Comparison of ENCODE assay signal across 18 cellular contexts in the genomic region with DNA sequence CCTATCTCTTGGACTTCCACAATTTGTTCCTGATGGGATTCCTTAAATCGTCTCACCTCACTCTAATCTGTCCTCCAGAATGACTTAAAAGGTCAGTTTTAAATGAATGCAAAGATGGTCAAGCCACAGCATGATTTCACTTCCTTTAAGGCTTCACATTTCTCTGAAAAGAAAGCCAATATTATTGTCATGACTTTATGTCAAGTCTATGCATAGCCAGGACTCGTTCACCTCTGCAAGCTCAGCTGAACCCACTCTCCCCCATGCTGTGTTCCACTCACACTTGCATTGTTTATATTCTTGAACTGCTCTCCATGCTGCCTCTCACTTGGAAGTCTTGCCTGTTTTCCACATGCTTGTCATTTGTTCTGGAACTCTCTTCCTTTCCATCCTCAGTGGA.
A peak's percentile ranks its signal among the peaks of the same experiment; 100 is the strongest.
DNase-seq lines count a peak whose midpoint lies in the region; ATAC-seq and TF ChIP-seq lines count a peak whose summit lies in the region.
"Had no signal": no experiment of that assay in that cellular context is flagged by ENCODE, and none has a peak within 500 bp of the region (broad histone marks: within the 10 kb centered on the region; RNA-seq: fewer than 3 reads in every experiment).

No MANE protein-coding gene starts in this region.

- H3K27me3 ChIP-seq in KMS-11 (ENCODE audit: insufficient read depth, low read depth) (no peaks in the 10 kb centered on the region), esophagus (ENCODE audit: control insufficient read depth in 1 of 2, insufficient read depth in 2 of 2, low read length in 2 of 2) (no peaks in the 10 kb centered on the region), trophoblast cell (ENCODE audit: insufficient read depth, low read length) (no peaks in the 10 kb centered on the region)

- H3K9ac ChIP-seq in KMS-11 (no peak overlapping the region), trophoblast cell (ENCODE audit: low read length) (no peak overlapping the region)
- H3K9ac ChIP-seq: SK-N-SH had no signal

- H3K4me2 ChIP-seq in KMS-11: peak overlapping the region; percentile 65
- no peak overlapping the region for H3K4me2 ChIP-seq in trophoblast cell (ENCODE audit: low read length)
- H3K4me2 ChIP-seq: SK-N-SH had no signal

- no peak overlapping the region for H2BK120ac ChIP-seq in trophoblast cell (ENCODE audit: insufficient read depth, low read length, poor library complexity)

- H3K27ac ChIP-seq in KMS-11: peak overlapping the region; percentile 42
- H3K27ac ChIP-seq in esophagus (ENCODE audit: low read depth in 2 of 2, low read length in 1 of 2): peak overlapping the region; percentile 35 to 36
- no peak overlapping the region for H3K27ac ChIP-seq in trophoblast cell (ENCODE audit: low read depth, low read length)

- ATAC-seq in HG03175 (IDR thresholded peaks at IDR 0.05; ENCODE audit: unreplicated experiment): no peak
- ATAC-seq: CD8-positive, alpha-beta T cell; GM12878 had no signal

- TF ChIP-seq CTCF in KMS-11 (conservative IDR thresholded peaks at IDR 0.05; ENCODE audit: low read depth, low read length) (no peak), astrocyte of the cerebellum (IDR thresholded peaks at IDR 0.05; ENCODE audit: low read depth, low read length, missing control alignments) (no peak)

- H3K14ac ChIP-seq in trophoblast cell (ENCODE audit: low read length): no peak overlapping the region

- no peak overlapping the region for H3K23ac ChIP-seq in trophoblast cell (ENCODE audit: low read length)

- H3K9me3 ChIP-seq in esophagus (ENCODE audit: control insufficient read depth in 2 of 2, insufficient read depth in 1 of 2, low read depth in 1 of 2, low read length in 1 of 2): no peaks in the 10 kb centered on the region
- H3K9me3 ChIP-seq in trophoblast cell (ENCODE audit: insufficient read depth, low read depth, low read length): no peaks in the 10 kb centered on the region
- H3K9me3 ChIP-seq: SK-N-SH had no signal

- no peak overlapping the region for H3K4ac ChIP-seq in trophoblast cell (ENCODE audit: low read depth, low read length)

- H3K4me1 ChIP-seq in KMS-11 (ENCODE audit: low read depth, poor library complexity, severe bottlenecking): peaks cover 52% of the 10 kb centered on the region
- H3K4me1 ChIP-seq in esophagus (ENCODE audit: control insufficient read depth in 2 of 2, insufficient read depth in 2 of 2, low read length in 1 of 2): no peaks in the 10 kb centered on the region
- H3K4me1 ChIP-seq in trophoblast cell (ENCODE audit: control insufficient read depth in 1 of 2, insufficient read depth in 2 of 2, low read length in 2 of 2): no peaks in the 10 kb centered on the region

- peak overlapping the region; percentile 33; the same call in 1 of the 2 replicates for H2AFZ ChIP-seq in KMS-11 (ENCODE audit: low read depth)
- H2AFZ ChIP-seq in trophoblast cell (ENCODE audit: insufficient read depth, low read length, poor library complexity): no peak overlapping the region

- H4K8ac ChIP-seq in trophoblast cell (ENCODE audit: low read depth, low read length): no peak overlapping the region

- H4K20me1 ChIP-seq in KMS-11 (ENCODE audit: insufficient read depth): no peaks in the 10 kb centered on the region

- in situ Hi-C loops in astrocyte of the cerebellum (cut with HindIII; ENCODE audit: low sequenced_read_pairs): no loop called here

- H2BK5ac ChIP-seq in trophoblast cell (ENCODE audit: low read depth, low read length, poor library complexity): no peak overlapping the region

- DNase-seq in NCI-H345 (lab: John Stamatoyannopoulos, UW): peak; percentile 16
- no peak for DNase-seq in NCI-H345 treated with DMSO at 0.1 percent for 48 hours (lab: John Stamatoyannopoulos, UW; ENCODE audit: unreplicated experiment)
- peak; percentile 24 for DNase-seq in astrocyte of the cerebellum (ENCODE audit: low read depth)
- no peak for DNase-seq in NCI-H1417 treated with DMSO at 0.1 percent for 48 hours (lab: John Stamatoyannopoulos, UW)
- DNase-seq in trophoblast cell: no peak
- DNase-seq: AML-193; CD8-positive, alpha-beta T cell; DND-41; H7; Kasumi-1; NCI-H1048; NK-92 treated with Interleukin-12 subunit alpha and Interleukin-12 subunit beta, amount 100 ng/mL, for 24 hours; SIG-M5; SK-N-SH had no signal

- no peaks in the 10 kb centered on the region for H3K79me1 ChIP-seq in trophoblast cell (ENCODE audit: low read length)

- H3K79me2 ChIP-seq in KMS-11 (ENCODE audit: insufficient read depth, low read depth) (no peaks in the 10 kb centered on the region), trophoblast cell (ENCODE audit: control insufficient read depth, insufficient read depth, low read length, poor library complexity) (no peaks in the 10 kb centered on the region)

- no peak overlapping the region for H3K4me3 ChIP-seq in KMS-11 (IDR thresholded peaks at IDR 0.05; ENCODE audit: insufficient read depth, low read depth, low read length)
- H3K4me3 ChIP-seq in astrocyte of the cerebellum (ENCODE audit: low read depth, low read length): no peak overlapping the region
- H3K4me3 ChIP-seq in esophagus (ENCODE audit: low read depth in 1 of 2, low read length in 2 of 2): no peak overlapping the region
- H3K4me3 ChIP-seq in trophoblast cell (ENCODE audit: low read depth, low read length): no peak overlapping the region
- H3K4me3 ChIP-seq: GM12878 had no signal

- no peak overlapping the region for H4K91ac ChIP-seq in trophoblast cell (ENCODE audit: low read depth, low read length)

- H2AK5ac ChIP-seq in trophoblast cell (ENCODE audit: low read length): no peak overlapping the region

- H3K18ac ChIP-seq in trophoblast cell (ENCODE audit: low read length): no peak overlapping the region

- 45 to 52% methylated on average over 2 of the region's 2 CpGs for whole genome bisulfite sequencing in esophagus, 2 donors
- WGBS in trophoblast cell (ENCODE audit: extremely low coverage, insufficient coverage, insufficient read length): no CpG with 5 or more reads among the region's 2 CpGs

- H3K36me3 ChIP-seq in KMS-11 (ENCODE audit: insufficient read depth): no peaks in the 10 kb centered on the region
- no peaks in the 10 kb centered on the region for H3K36me3 ChIP-seq in esophagus (ENCODE audit: control insufficient read depth in 2 of 2, insufficient read depth in 2 of 2, low read length in 1 of 2)
- no peaks in the 10 kb centered on the region for H3K36me3 ChIP-seq in trophoblast cell (ENCODE audit: control insufficient read depth in 1 of 2, insufficient read depth in 2 of 2, low read length in 2 of 2)

- no peak overlapping the region for H4K12ac ChIP-seq in trophoblast cell (ENCODE audit: low read depth, low read length)

- H2BK12ac ChIP-seq in trophoblast cell (ENCODE audit: low read length): no peak overlapping the region

Comparison
In these comparisons a context has a peak if more than half of its experiments do, and no peak if none do; other contexts are left out.
1. DNase-seq: peak in NCI-H345 (single experiment) and astrocyte of the cerebellum (single experiment); none in NCI-H345 treated with DMSO at 0.1 percent for 48 hours (single experiment), NCI-H1417 treated with DMSO at 0.1 percent for 48 hours (single experiment) and trophoblast cell (0 of 2).